ENCODE assay signal across 21 cellular contexts in the genomic region with DNA sequence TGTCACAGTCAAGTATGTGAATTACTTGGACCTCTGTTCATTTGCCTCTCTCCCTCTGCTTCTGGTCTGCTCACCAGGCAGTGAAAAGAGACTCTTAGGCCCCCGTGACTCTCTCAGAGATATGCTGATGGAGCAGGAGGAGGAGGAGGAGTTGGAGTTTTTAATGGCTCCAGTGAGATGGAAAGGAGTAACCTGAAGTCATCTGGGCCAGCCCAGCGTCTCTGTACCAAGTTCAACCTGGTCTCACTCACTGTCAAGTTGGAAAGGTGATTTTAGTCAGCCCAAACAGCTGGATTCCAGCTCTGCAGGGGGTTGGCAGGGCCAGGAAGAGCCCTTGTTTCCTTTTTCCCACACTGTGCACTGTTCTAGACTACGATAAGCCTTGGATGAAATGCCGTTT. TPM values are rescaled to one million over a fixed set of nuclear protein-coding genes. Genes with fewer than 3 reads are reported as not detected.
DNase-seq lines count a peak whose midpoint lies in the region; ATAC-seq and TF ChIP-seq lines count a peak whose summit lies in the region.
"Had no signal": no experiment of that assay in that cellular context is flagged by ENCODE, and none has a peak within 500 bp of the region (broad histone marks: within the 10 kb centered on the region; RNA-seq: fewer than 3 reads in every experiment).

No MANE protein-coding gene starts in this region.

- H4K20me1 ChIP-seq in hepatocyte (ENCODE audit: insufficient read depth, poor library complexity, severe bottlenecking): no peaks in the 10 kb centered on the region

- no peak overlapping the region for H3K4me3 ChIP-seq in hepatocyte
- H3K4me3 ChIP-seq: Peyer's patch, skin epidermis, suprapubic skin had no signal

- H3K9me3 ChIP-seq in T-helper 17 cell (ENCODE audit: control insufficient read depth, low read length, poor library complexity, severe bottlenecking): no peaks in the 10 kb centered on the region
- no peaks in the 10 kb centered on the region for H3K9me3 ChIP-seq in hepatocyte (ENCODE audit: low read depth)
- H3K9me3 ChIP-seq: Peyer's patch, suprapubic skin had no signal

- ATAC-seq in activated naive CD8-positive, alpha-beta T cell treated with anti-CD3 and anti-CD28 coated beads, Interleukin-2, amount 50 U/mL, for 24 hours: no peak
- ATAC-seq in T-helper 17 cell (no peak), HG03439 (IDR thresholded peaks at IDR 0.05; ENCODE audit: unreplicated experiment) (no peak)
- ATAC-seq: naive thymus-derived CD4-positive, alpha-beta T cell had no signal

- no peak overlapping the region for H3K4me3 Mint-ChIP-seq in activated naive CD8-positive, alpha-beta T cell treated with anti-CD3 and anti-CD28 coated beads for 36 hours
- H3K4me3 Mint-ChIP-seq in activated naive CD8-positive, alpha-beta T cell treated with anti-CD3 and anti-CD28 coated beads, Interleukin-2, amount 50 U/mL, for 24 hours: no peak overlapping the region
- no peak overlapping the region for H3K4me3 Mint-ChIP-seq in T-helper 17 cell
- H3K4me3 Mint-ChIP-seq: central memory CD8-positive, alpha-beta T cell; naive thymus-derived CD4-positive, alpha-beta T cell had no signal

- H3K27me3 Mint-ChIP-seq in activated naive CD8-positive, alpha-beta T cell treated with anti-CD3 and anti-CD28 coated beads for 36 hours: no peaks in the 10 kb centered on the region
- H3K27me3 Mint-ChIP-seq in activated naive CD8-positive, alpha-beta T cell treated with anti-CD3 and anti-CD28 coated beads, Interleukin-2, amount 50 U/mL, for 24 hours: no peaks in the 10 kb centered on the region
- no peaks in the 10 kb centered on the region for H3K27me3 Mint-ChIP-seq in T-helper 17 cell
- H3K27me3 Mint-ChIP-seq: central memory CD8-positive, alpha-beta T cell; naive thymus-derived CD4-positive, alpha-beta T cell had no signal

- no peak for DNase-seq in activated naive CD8-positive, alpha-beta T cell treated with anti-CD3 and anti-CD28 coated beads for 36 hours
- no peak for DNase-seq in activated naive CD8-positive, alpha-beta T cell treated with anti-CD3 and anti-CD28 coated beads, Interleukin-2, amount 50 U/mL, for 24 hours
- DNase-seq in T-helper 17 cell (no peak), islet precursor cell (peak; percentile 45), substantia nigra (lab: John Stamatoyannopoulos, UW) (no peak), hepatocyte (ENCODE audit: low spot score) (no peak), NCI-H446 (lab: John Stamatoyannopoulos, UW) (no peak)
- DNase-seq: activated CD4-positive, CD25-positive, alpha-beta regulatory T cell treated with anti-CD3 and anti-CD28 coated beads, Interleukin-2, amount 50 U/mL, for 72 hours; activated CD8-positive, alpha-beta memory T cell treated with anti-CD3 and anti-CD28 coated beads, Interleukin-2, amount 50 U/mL, for 4 hours; DMS79 treated with DMSO at 0.1 percent for 48 hours; KG1; mesendoderm; naive thymus-derived CD4-positive, alpha-beta T cell; NCI-H187 treated with DMSO at 0.1 percent for 48 hours; NK-92 treated with Interleukin-12 subunit alpha and Interleukin-12 subunit beta, amount 100 ng/mL, for 24 hours; Peyer's patch; stimulated activated CD4-positive, alpha-beta T cell treated with anti-CD3 and anti-CD28 coated beads, Interleukin-2, amount 100 ng/mL, for 48 hours had no signal

- H3K27ac Mint-ChIP-seq in activated naive CD8-positive, alpha-beta T cell treated with anti-CD3 and anti-CD28 coated beads for 36 hours: peak overlapping the region; percentile 26
- no peak overlapping the region for H3K27ac Mint-ChIP-seq in activated naive CD8-positive, alpha-beta T cell treated with anti-CD3 and anti-CD28 coated beads, Interleukin-2, amount 50 U/mL, for 24 hours
- peak overlapping the region; percentile 77 for H3K27ac Mint-ChIP-seq in T-helper 17 cell

- no peaks in the 10 kb centered on the region for H3K9me2 ChIP-seq in hepatocyte (replicated peaks; ENCODE audit: insufficient read depth)

- no peak overlapping the region for H2AFZ ChIP-seq in hepatocyte

- H3K4me1 Mint-ChIP-seq in activated naive CD8-positive, alpha-beta T cell treated with anti-CD3 and anti-CD28 coated beads for 36 hours: peaks cover 25% of the 10 kb centered on the region
- H3K4me1 Mint-ChIP-seq in activated naive CD8-positive, alpha-beta T cell treated with anti-CD3 and anti-CD28 coated beads, Interleukin-2, amount 50 U/mL, for 24 hours: peaks cover 31% of the 10 kb centered on the region
- peaks cover 24% of the 10 kb centered on the region for H3K4me1 Mint-ChIP-seq in T-helper 17 cell

- WGBS in hepatocyte (ENCODE audit: low lambda C conversion rate, missing lambda C conversion rate): 82% methylated on average over 4 of the region's 4 CpGs

- no peaks in the 10 kb centered on the region for H3K27me3 ChIP-seq in hepatocyte
- H3K27me3 ChIP-seq: Peyer's patch, suprapubic skin had no signal

- peaks cover 3% of the 10 kb centered on the region for H3K79me2 ChIP-seq in hepatocyte

- H3K36me3 Mint-ChIP-seq in activated naive CD8-positive, alpha-beta T cell treated with anti-CD3 and anti-CD28 coated beads for 36 hours: peaks cover 22% of the 10 kb centered on the region
- H3K36me3 Mint-ChIP-seq in activated naive CD8-positive, alpha-beta T cell treated with anti-CD3 and anti-CD28 coated beads, Interleukin-2, amount 50 U/mL, for 24 hours (ENCODE audit: low read depth): peaks cover 34% of the 10 kb centered on the region
- H3K36me3 Mint-ChIP-seq in T-helper 17 cell (ENCODE audit: low read depth): peaks cover 8% of the 10 kb centered on the region

- H3K4me2 ChIP-seq in hepatocyte: no peak overlapping the region

- TF ChIP-seq CTCF in hepatocyte (IDR thresholded peaks at IDR 0.05; ENCODE audit: poor library complexity): no peak

- no peaks in the 10 kb centered on the region for H3K36me3 ChIP-seq in hepatocyte (replicated peaks; ENCODE audit: insufficient read depth, low read depth)

- H3K27ac ChIP-seq in substantia nigra (ENCODE audit: low read depth, low read length, poor library complexity, severe bottlenecking) (peak overlapping the region; percentile 50), hepatocyte (no peak overlapping the region)
- H3K27ac ChIP-seq: Peyer's patch, suprapubic skin had no signal

- H3K9me3 Mint-ChIP-seq in activated naive CD8-positive, alpha-beta T cell treated with anti-CD3 and anti-CD28 coated beads for 36 hours: no peaks in the 10 kb centered on the region
- H3K9me3 Mint-ChIP-seq in activated naive CD8-positive, alpha-beta T cell treated with anti-CD3 and anti-CD28 coated beads, Interleukin-2, amount 50 U/mL, for 24 hours: no peaks in the 10 kb centered on the region
- H3K9me3 Mint-ChIP-seq: central memory CD8-positive, alpha-beta T cell; naive thymus-derived CD4-positive, alpha-beta T cell had no signal

- no peaks in the 10 kb centered on the region for H3K4me1 ChIP-seq in hepatocyte (ENCODE audit: insufficient read depth)
- H3K4me1 ChIP-seq: Peyer's patch had no signal

RNA-seq across cellular contexts. Expression of a gene that starts 48.6 kb away (rescaled TPM):
- 10 to 100 TPM; 58.5 to 59.4 TPM for total RNA-seq in activated naive CD8-positive, alpha-beta T cell treated with anti-CD3 and anti-CD28 coated beads for 36 hours
- total RNA-seq in T-helper 17 cell (10 to 100 TPM; 38.7 to 39.3 TPM), hepatocyte (5.5 and 9.0 TPM in 2 replicates)
- 4.7 and 5.3 TPM in 2 replicates for polyA plus RNA-seq in hepatocyte
